8 cellular contexts compared by ENCODE assay signal in genomic region chr3:128153156-128154011, GRCh38. TPM values are rescaled to one million over a fixed set of nuclear protein-coding genes. Genes with fewer than 3 reads are reported as not detected.
DNase-seq lines count a peak whose midpoint lies in the region; ATAC-seq and TF ChIP-seq lines count a peak whose summit lies in the region.

Gene EEFSEC, plus strand, starts transcription at chr3:128153481. Its CDS starts 27 bp downstream, at chr3:128153508.

- intact Hi-C loops in activated T-helper 2 cell treated with anti-CD3 and anti-CD28 coated beads, Interferon-gamma antibody, Interleukin-2, Interleukin-4, amounts not matched to agents 10 μg/mL and 5 μg/mL and 100 μg/mL, durations not matched to agents 14 hours and 24 hours and 36 hours (cut with micrococcal nuclease) = loop anchor here (1.0 to 5.0 kb wide), 3 partner anchors 29 to 401 kb away; no protein-coding TSS in a partner anchor

- TF ChIP-seq CTCF in GM23338 (conservative IDR thresholded peaks at IDR 0.05; ENCODE audit: low read depth in 2 of 2) (no peak), RWPE1 (conservative IDR thresholded peaks at IDR 0.05; ENCODE audit: low read depth) (no peak), fibroblast of pulmonary artery (IDR thresholded peaks at IDR 0.05; ENCODE audit: low read length, missing control alignments) (no peak), nephron progenitor cell (IDR thresholded peaks at IDR 0.05) (no peak)

- no peak within 1 kb of the TSS for H3K27ac ChIP-seq in GM23338 (ENCODE audit: low read depth)
- peak within 1 kb of the TSS; percentile 88 for H3K27ac ChIP-seq in RWPE1

- H2AFZ ChIP-seq in GM23338 = peak within 1 kb of the TSS; percentile 93

- H3K4me2 ChIP-seq in GM23338 = peak within 1 kb of the TSS; percentile 77

- no peaks in the 10 kb centered on the region for H3K9me2 ChIP-seq in GM23338 (ENCODE audit: insufficient read depth)

- H3K27ac Mint-ChIP-seq in GM23338 (peak within 1 kb of the TSS; percentile 74), nephron progenitor cell (peak within 1 kb of the TSS; percentile 50)
- H3K27ac Mint-ChIP-seq in activated T-helper 2 cell treated with anti-CD3 and anti-CD28 coated beads, Interferon-gamma antibody, Interleukin-2, Interleukin-4, amounts not matched to agents 10 μg/mL and 5 μg/mL and 100 μg/mL, durations not matched to agents 14 hours and 24 hours and 36 hours = peak within 1 kb of the TSS; percentile 91
- H3K27ac Mint-ChIP-seq in stimulated activated naive CD8-positive, alpha-beta T cell treated with anti-CD3 and anti-CD28 coated beads, Interleukin-15, Interleukin-2, amounts not matched to agents 100 ng/mL and 50 ng/mL, for 24 hours = peak within 1 kb of the TSS; percentile 96

- H3K4me3 ChIP-seq in GM23338 (peak within 1 kb of the TSS; percentile 59), fibroblast of pulmonary artery (replicated peaks; ENCODE audit: low read depth, low read length) (peak within 1 kb of the TSS; percentile 71)

- peaks cover 4% of the 10 kb centered on the region; the same call in 1 of the 2 replicates for H4K20me1 ChIP-seq in GM23338 (replicated peaks; ENCODE audit: insufficient read depth)

- H3K4me1 Mint-ChIP-seq in GM23338 = peaks cover 3% of the 10 kb centered on the region; the same call in 2 of the 3 replicates
- H3K4me1 Mint-ChIP-seq in activated T-helper 2 cell treated with anti-CD3 and anti-CD28 coated beads, Interferon-gamma antibody, Interleukin-2, Interleukin-4, amounts not matched to agents 10 μg/mL and 5 μg/mL and 100 μg/mL, durations not matched to agents 14 hours and 24 hours and 36 hours (ENCODE audit: low read depth) = peaks cover 17% of the 10 kb centered on the region
- H3K4me1 Mint-ChIP-seq in nephron progenitor cell = peaks cover 6% of the 10 kb centered on the region
- peaks cover 29% of the 10 kb centered on the region for H3K4me1 Mint-ChIP-seq in stimulated activated naive CD8-positive, alpha-beta T cell treated with anti-CD3 and anti-CD28 coated beads, Interleukin-15, Interleukin-2, amounts not matched to agents 100 ng/mL and 50 ng/mL, for 24 hours (ENCODE audit: low read depth)

- POLR2A ChIA-PET in RWPE1 (lab: Yijun Ruan, JAX; ENCODE audit: low non-redundant PET) = interaction anchor here (0.6 to 1.8 kb wide), 4 partner anchors 9 to 30 kb away, joined by 3 to 7 read pairs (median 5); partner anchors contain the start of gene RUVBL1

- H3K79me2 ChIP-seq in GM23338 (replicated peaks; ENCODE audit: insufficient read depth) = 0 out of 2 replicates have a peak, but pooled peaks cover 7% of the 10 kb centered on the region

- peaks cover 3% of the 10 kb centered on the region; the same call in 1 of the 3 replicates for H3K9me3 Mint-ChIP-seq in GM23338
- H3K9me3 Mint-ChIP-seq in activated T-helper 2 cell treated with anti-CD3 and anti-CD28 coated beads, Interferon-gamma antibody, Interleukin-2, Interleukin-4, amounts not matched to agents 10 μg/mL and 5 μg/mL and 100 μg/mL, durations not matched to agents 14 hours and 24 hours and 36 hours = no peaks in the 10 kb centered on the region
- H3K9me3 Mint-ChIP-seq in nephron progenitor cell = peaks cover 34% of the 10 kb centered on the region
- no peaks in the 10 kb centered on the region for H3K9me3 Mint-ChIP-seq in stimulated activated naive CD8-positive, alpha-beta T cell treated with anti-CD3 and anti-CD28 coated beads, Interleukin-15, Interleukin-2, amounts not matched to agents 100 ng/mL and 50 ng/mL, for 24 hours

- H3K36me3 Mint-ChIP-seq in GM23338 (ENCODE audit: low read depth) (peaks cover 30% of the 10 kb centered on the region), nephron progenitor cell (ENCODE audit: low read depth) (peaks cover 31% of the 10 kb centered on the region)
- peaks cover 30% of the 10 kb centered on the region for H3K36me3 Mint-ChIP-seq in activated T-helper 2 cell treated with anti-CD3 and anti-CD28 coated beads, Interferon-gamma antibody, Interleukin-2, Interleukin-4, amounts not matched to agents 10 μg/mL and 5 μg/mL and 100 μg/mL, durations not matched to agents 14 hours and 24 hours and 36 hours (ENCODE audit: low read depth)
- peaks cover 30% of the 10 kb centered on the region for H3K36me3 Mint-ChIP-seq in stimulated activated naive CD8-positive, alpha-beta T cell treated with anti-CD3 and anti-CD28 coated beads, Interleukin-15, Interleukin-2, amounts not matched to agents 100 ng/mL and 50 ng/mL, for 24 hours (ENCODE audit: low read depth)

- peaks cover 2% of the 10 kb centered on the region for H3K27me3 Mint-ChIP-seq in GM23338 (ENCODE audit: insufficient read depth, low read depth, poor library complexity)
- H3K27me3 Mint-ChIP-seq in activated T-helper 2 cell treated with anti-CD3 and anti-CD28 coated beads, Interferon-gamma antibody, Interleukin-2, Interleukin-4, amounts not matched to agents 10 μg/mL and 5 μg/mL and 100 μg/mL, durations not matched to agents 14 hours and 24 hours and 36 hours (ENCODE audit: low read depth) = no peaks in the 10 kb centered on the region
- peaks cover 35% of the 10 kb centered on the region for H3K27me3 Mint-ChIP-seq in nephron progenitor cell (ENCODE audit: low read depth, poor library complexity)
- no peaks in the 10 kb centered on the region for H3K27me3 Mint-ChIP-seq in stimulated activated naive CD8-positive, alpha-beta T cell treated with anti-CD3 and anti-CD28 coated beads, Interleukin-15, Interleukin-2, amounts not matched to agents 100 ng/mL and 50 ng/mL, for 24 hours

- peak; percentile 94 for ATAC-seq in GM23338

- peaks cover 7% of the 10 kb centered on the region; the same call in 1 of the 2 replicates for H3F3A ChIP-seq in GM23338 (replicated peaks; ENCODE audit: low read depth)

- DNase-seq in ELF-1 (ENCODE audit: low read depth, low spot score) (peak; percentile 81), GM23338 (ENCODE audit: low spot score) (peak; percentile 79), Kasumi-1 (lab: John Stamatoyannopoulos, UW) (peak; percentile 78 to 81), RWPE1 (ENCODE audit: low spot score) (peak; percentile 73), fibroblast of pulmonary artery (ENCODE audit: low read depth) (peak; percentile 81), nephron progenitor cell (peak; percentile 81)
- peak; percentile 82 for DNase-seq in activated T-helper 2 cell treated with anti-CD3 and anti-CD28 coated beads, Interferon-gamma antibody, Interleukin-2, Interleukin-4, amounts not matched to agents 10 μg/mL and 5 μg/mL and 100 μg/mL, durations not matched to agents 14 hours and 24 hours and 36 hours (ENCODE audit: low spot score)

- H3K36me3 ChIP-seq in GM23338 (ENCODE audit: insufficient read depth) = 0 out of 2 replicates have a peak, but pooled peaks cover 5% of the 10 kb centered on the region

- H3K27me3 ChIP-seq in GM23338 (ENCODE audit: insufficient read depth) = no peaks in the 10 kb centered on the region

- H3K4me1 ChIP-seq in GM23338 (ENCODE audit: insufficient read depth) = peaks cover 5% of the 10 kb centered on the region; the same call in 1 of the 2 replicates

- CTCF ChIA-PET in RWPE1 (lab: Yijun Ruan, JAX) = interaction anchor here (0.6 to 1.5 kb wide), 3 partner anchors 58 to 456 kb away, joined by 4 to 5 read pairs (median 4); no protein-coding TSS in a partner anchor

- H3K4me3 Mint-ChIP-seq in GM23338 (peak within 1 kb of the TSS; percentile 81), nephron progenitor cell (peak within 1 kb of the TSS; percentile 91)
- peak within 1 kb of the TSS; percentile 83 for H3K4me3 Mint-ChIP-seq in activated T-helper 2 cell treated with anti-CD3 and anti-CD28 coated beads, Interferon-gamma antibody, Interleukin-2, Interleukin-4, amounts not matched to agents 10 μg/mL and 5 μg/mL and 100 μg/mL, durations not matched to agents 14 hours and 24 hours and 36 hours (ENCODE audit: low read depth)
- H3K4me3 Mint-ChIP-seq in stimulated activated naive CD8-positive, alpha-beta T cell treated with anti-CD3 and anti-CD28 coated beads, Interleukin-15, Interleukin-2, amounts not matched to agents 100 ng/mL and 50 ng/mL, for 24 hours = peak within 1 kb of the TSS; percentile 92

TF ChIP-seq in GM23338, 12 proteins besides CTCF, POLR2A, EP300 and RAD21 (continues in another document):
- TF ChIP-seq CREB1 (CRISPR knock-in tag; IDR thresholded peaks at IDR 0.05; ENCODE audit: low read depth) = peak; percentile 47; the same call in 1 of the 2 replicates
- TF ChIP-seq JUNB (IDR thresholded peaks at IDR 0.05; ENCODE audit: unreplicated experiment) = no peak
- TF ChIP-seq POLR2AphosphoS5 (IDR thresholded peaks at IDR 0.05; ENCODE audit: low read depth) = peak; percentile 75

RNA-seq across cellular contexts. Expression of gene EEFSEC, which starts in this region (rescaled TPM):
- 14.1 and 16.2 TPM in 2 replicates for total RNA-seq in GM23338 (2014; rRNA removed; shearing (Covaris generic))
- polyA plus RNA-seq in GM23338 (2016; fragmentation: Nextera tagmentation; extraction: Ambion mirVana) = 9.5 and 10.1 TPM in 2 replicates
- total RNA-seq in activated T-helper 2 cell treated with anti-CD3 and anti-CD28 coated beads, Interferon-gamma antibody, Interleukin-2, Interleukin-4, amounts not matched to agents 10 μg/mL and 5 μg/mL and 100 μg/mL, durations not matched to agents 14 hours and 24 hours and 36 hours = 22.0 and 23.8 TPM in 2 replicates
